Comparison of ENCODE assay signal across 1 cellular context in the genomic region with DNA sequence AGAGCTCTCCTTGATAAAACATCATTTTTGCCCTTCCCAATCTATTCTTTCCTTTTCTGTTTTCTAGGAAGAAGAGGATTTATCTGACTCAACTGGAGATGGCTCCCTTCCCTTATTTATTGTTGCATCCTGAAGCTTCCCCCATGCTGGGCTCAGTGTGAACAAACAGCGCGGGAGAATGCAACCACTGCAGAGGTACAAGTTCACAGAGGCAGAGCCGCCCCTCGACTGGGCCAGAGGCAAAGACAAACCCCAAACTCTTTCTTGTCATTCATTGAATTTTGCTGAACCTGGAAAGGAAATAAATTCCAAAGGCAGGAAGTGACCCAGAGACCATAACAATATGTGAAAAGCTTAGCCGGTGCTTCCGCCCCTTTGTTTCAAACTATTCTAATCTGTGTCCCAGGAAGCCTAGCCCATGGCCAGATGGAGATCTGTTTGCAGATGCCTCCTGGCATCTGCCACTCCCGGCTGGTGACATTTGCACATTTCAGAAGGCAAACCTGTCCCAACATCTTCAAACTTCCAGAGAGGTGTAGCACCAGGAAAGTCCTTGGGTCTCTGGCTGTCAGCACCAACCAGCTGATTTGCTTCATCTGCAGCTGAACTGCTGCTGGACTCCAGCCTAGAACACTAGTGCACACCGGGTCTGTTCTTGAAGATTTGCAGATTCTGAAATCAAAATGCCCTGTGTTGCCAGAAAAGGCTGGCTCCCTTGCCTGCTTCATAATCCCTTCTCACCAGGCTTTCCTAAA.
TF ChIP-seq lines count a peak whose summit lies in the region.

No MANE protein-coding gene starts in this region.

TF ChIP-seq in HepG2, 621 proteins besides CTCF, POLR2A, EP300 and RAD21 (continued from another document and continues in another):
- TF ChIP-seq, protein P1, sequence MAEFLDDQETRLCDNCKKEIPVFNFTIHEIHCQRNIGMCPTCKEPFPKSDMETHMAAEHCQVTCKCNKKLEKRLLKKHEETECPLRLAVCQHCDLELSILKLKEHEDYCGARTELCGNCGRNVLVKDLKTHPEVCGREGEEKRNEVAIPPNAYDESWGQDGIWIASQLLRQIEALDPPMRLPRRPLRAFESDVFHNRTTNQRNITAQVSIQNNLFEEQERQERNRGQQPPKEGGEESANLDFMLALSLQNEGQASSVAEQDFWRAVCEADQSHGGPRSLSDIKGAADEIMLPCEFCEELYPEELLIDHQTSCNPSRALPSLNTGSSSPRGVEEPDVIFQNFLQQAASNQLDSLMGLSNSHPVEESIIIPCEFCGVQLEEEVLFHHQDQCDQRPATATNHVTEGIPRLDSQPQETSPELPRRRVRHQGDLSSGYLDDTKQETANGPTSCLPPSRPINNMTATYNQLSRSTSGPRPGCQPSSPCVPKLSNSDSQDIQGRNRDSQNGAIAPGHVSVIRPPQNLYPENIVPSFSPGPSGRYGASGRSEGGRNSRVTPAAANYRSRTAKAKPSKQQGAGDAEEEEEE (CRISPR knock-in tag; IDR thresholded peaks at IDR 0.05; ENCODE audit: borderline replicate concordance) = no peak
- TF ChIP-seq ZBTB34 (CRISPR knock-in tag; IDR thresholded peaks at IDR 0.05) (no peak), U2AF2 (IDR thresholded peaks at IDR 0.05; ENCODE audit: low read depth, low read length) (no peak), NAIF1 (CRISPR knock-in tag; IDR thresholded peaks at IDR 0.05; ENCODE audit: borderline replicate concordance) (no peak), ZNF747 (CRISPR knock-in tag; IDR thresholded peaks at IDR 0.05; ENCODE audit: borderline replicate concordance) (peak; percentile 79), ZNF768 (CRISPR knock-in tag; IDR thresholded peaks at IDR 0.05) (no peak), MTA1 (CRISPR knock-in tag; IDR thresholded peaks at IDR 0.05; ENCODE audit: borderline replicate concordance) (no peak), ZNF292 (CRISPR knock-in tag; IDR thresholded peaks at IDR 0.05; ENCODE audit: borderline replicate concordance, low read depth) (peak; percentile 71), ASH2L (IDR thresholded peaks at IDR 0.05; ENCODE audit: insufficient read length, low read depth, low read length) (no peak), THAP9 (CRISPR knock-in tag; IDR thresholded peaks at IDR 0.05; ENCODE audit: borderline replicate concordance) (peak; percentile 55; the same call in 1 of the 2 replicates), ONECUT2 (CRISPR knock-in tag; IDR thresholded peaks at IDR 0.05) (no peak), MTF1 (CRISPR knock-in tag; IDR thresholded peaks at IDR 0.05) (0 out of 2 replicates have a peak, but pooled peaks have one; percentile 30), TEAD2 (CRISPR knock-in tag; IDR thresholded peaks at IDR 0.05) (no peak), EHMT2 (IDR thresholded peaks at IDR 0.05; ENCODE audit: borderline replicate concordance, low read depth, low read length) (no peak), GABPB1 (CRISPR knock-in tag; IDR thresholded peaks at IDR 0.05) (peak; percentile 16; the same call in 1 of the 2 replicates), MBNL3 (CRISPR knock-in tag; conservative IDR thresholded peaks at IDR 0.05) (no peak), PCBP2 (optimal IDR thresholded peaks at IDR 0.05; ENCODE audit: low read depth, low read length, poor library complexity, severe bottlenecking) (no peak), DZIP1 (CRISPR knock-in tag; IDR thresholded peaks at IDR 0.05) (no peak), ZNF513 (CRISPR knock-in tag; conservative IDR thresholded peaks at IDR 0.05) (no peak), TARDBP (CRISPR knock-in tag; IDR thresholded peaks at IDR 0.05) (no peak), ZFP90 (CRISPR knock-in tag; IDR thresholded peaks at IDR 0.05; ENCODE audit: borderline replicate concordance) (no peak; the same call in none of the 2 replicates), SRSF9 (IDR thresholded peaks at IDR 0.05; ENCODE audit: borderline replicate concordance, insufficient read depth, low read depth, low read length, poor library complexity, severe bottlenecking) (no peak), PHF20 (CRISPR knock-in tag; IDR thresholded peaks at IDR 0.05) (no peak), SOX5 (CRISPR knock-in tag; IDR thresholded peaks at IDR 0.05; ENCODE audit: borderline replicate concordance) (peak; percentile 86), EEA1 (CRISPR knock-in tag; IDR thresholded peaks at IDR 0.05; ENCODE audit: borderline replicate concordance) (no peak), RFXAP (CRISPR knock-in tag; IDR thresholded peaks at IDR 0.05; ENCODE audit: borderline replicate concordance) (peak; percentile 50; the same call in 1 of the 2 replicates), ZNF652 (CRISPR knock-in tag; IDR thresholded peaks at IDR 0.05; ENCODE audit: borderline replicate concordance, low read depth) (0 out of 2 replicates have a peak, but pooled peaks have one; percentile 2), HCFC1 (IDR thresholded peaks at IDR 0.05; ENCODE audit: low read depth, low read length) (no peak), ZNF577 (CRISPR knock-in tag; IDR thresholded peaks at IDR 0.05; ENCODE audit: borderline replicate concordance, low read depth) (no peak), ZNF775 (CRISPR knock-in tag; IDR thresholded peaks at IDR 0.05; ENCODE audit: borderline replicate concordance) (no peak), TCF12 (IDR thresholded peaks at IDR 0.05) (no peak), TCF12 (CRISPR knock-in tag; IDR thresholded peaks at IDR 0.05) (no peak), GATA4 (IDR thresholded peaks at IDR 0.05; ENCODE audit: borderline replicate concordance, low read depth) (peak; percentile 63; the same call in 1 of the 2 replicates), ZNF607 (CRISPR knock-in tag; IDR thresholded peaks at IDR 0.05; ENCODE audit: borderline replicate concordance) (no peak), REL (CRISPR knock-in tag; conservative IDR thresholded peaks at IDR 0.05) (no peak), ZNF670 (CRISPR knock-in tag; IDR thresholded peaks at IDR 0.05; ENCODE audit: borderline replicate concordance) (no peak), ZNF605 (CRISPR knock-in tag; IDR thresholded peaks at IDR 0.05) (no peak), STAG1 (CRISPR knock-in tag; IDR thresholded peaks at IDR 0.05) (peak; percentile 63), ZNF841 (CRISPR knock-in tag; IDR thresholded peaks at IDR 0.05; ENCODE audit: borderline replicate concordance) (no peak), MEF2D (CRISPR knock-in tag; IDR thresholded peaks at IDR 0.05) (peak; percentile 92), FOSL2 (CRISPR knock-in tag; IDR thresholded peaks at IDR 0.05) (peak; percentile 17), ATF3 (CRISPR knock-in tag; IDR thresholded peaks at IDR 0.05) (no peak), CREB1 (IDR thresholded peaks at IDR 0.05) (no peak), CREB1 (CRISPR knock-in tag; IDR thresholded peaks at IDR 0.05) (no peak; the same call in none of the 2 replicates), ZNF3 (CRISPR knock-in tag; IDR thresholded peaks at IDR 0.05) (no peak), PRDM4 (CRISPR knock-in tag; IDR thresholded peaks at IDR 0.05; ENCODE audit: borderline replicate concordance) (no peak), ZMYM3 (CRISPR knock-in tag; IDR thresholded peaks at IDR 0.05) (peak; percentile 28; the same call in 1 of the 2 replicates)
- TF ChIP-seq, protein P2, sequence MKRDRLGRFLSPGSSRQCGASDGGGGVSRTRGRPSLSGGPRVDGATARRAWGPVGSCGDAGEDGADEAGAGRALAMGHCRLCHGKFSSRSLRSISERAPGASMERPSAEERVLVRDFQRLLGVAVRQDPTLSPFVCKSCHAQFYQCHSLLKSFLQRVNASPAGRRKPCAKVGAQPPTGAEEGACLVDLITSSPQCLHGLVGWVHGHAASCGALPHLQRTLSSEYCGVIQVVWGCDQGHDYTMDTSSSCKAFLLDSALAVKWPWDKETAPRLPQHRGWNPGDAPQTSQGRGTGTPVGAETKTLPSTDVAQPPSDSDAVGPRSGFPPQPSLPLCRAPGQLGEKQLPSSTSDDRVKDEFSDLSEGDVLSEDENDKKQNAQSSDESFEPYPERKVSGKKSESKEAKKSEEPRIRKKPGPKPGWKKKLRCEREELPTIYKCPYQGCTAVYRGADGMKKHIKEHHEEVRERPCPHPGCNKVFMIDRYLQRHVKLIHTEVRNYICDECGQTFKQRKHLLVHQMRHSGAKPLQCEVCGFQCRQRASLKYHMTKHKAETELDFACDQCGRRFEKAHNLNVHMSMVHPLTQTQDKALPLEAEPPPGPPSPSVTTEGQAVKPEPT (CRISPR knock-in tag; IDR thresholded peaks at IDR 0.05; ENCODE audit: low read depth) = no peak
- TF ChIP-seq, protein P3, sequence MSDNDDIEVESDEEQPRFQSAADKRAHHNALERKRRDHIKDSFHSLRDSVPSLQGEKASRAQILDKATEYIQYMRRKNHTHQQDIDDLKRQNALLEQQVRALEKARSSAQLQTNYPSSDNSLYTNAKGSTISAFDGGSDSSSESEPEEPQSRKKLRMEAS (IDR thresholded peaks at IDR 0.05) = peak; percentile 43; the same call in 1 of the 2 replicates
